Comparison of ENCODE assay signal across 8 cellular contexts in genomic region chr2:233928594-233929351, GRCh38. TPM values are rescaled to one million over a fixed set of nuclear protein-coding genes. Genes with fewer than 3 reads are reported as not detected.
DNase-seq lines count a peak whose midpoint lies in the region; TF ChIP-seq lines count a peak whose summit lies in the region.

No MANE protein-coding gene starts in this region.

- no peaks in the 10 kb centered on the region for H3K9me3 Mint-ChIP-seq in activated CD4-positive, alpha-beta T cell treated with anti-CD3 and anti-CD28 coated beads, Interleukin-2, amount 10 ng/mL, durations not matched to agents 7 days and 5 days

- H2AFZ ChIP-seq in osteoblast (ENCODE audit: low read length) = no peak overlapping the region

- H3K27ac ChIP-seq in osteoblast (ENCODE audit: low read depth, low read length) = no peak overlapping the region
- H3K27ac ChIP-seq in esophagus squamous epithelium = no peak overlapping the region

- no peak overlapping the region for H3K27ac Mint-ChIP-seq in activated CD4-positive, alpha-beta T cell treated with anti-CD3 and anti-CD28 coated beads, Interleukin-2, amount 10 ng/mL, durations not matched to agents 7 days and 5 days

- TF ChIP-seq CTCF in astrocyte of the cerebellum (IDR thresholded peaks at IDR 0.05; ENCODE audit: low read depth, low read length, missing control alignments) (peak; percentile 56), osteoblast (IDR thresholded peaks at IDR 0.05; ENCODE audit: extremely low read depth, low read depth, low read length) (peak; percentile 72), esophagus squamous epithelium (IDR thresholded peaks at IDR 0.05) (peak in 2 of 6 experiments; percentile 17 to 36)

- H3K4me2 ChIP-seq in osteoblast (ENCODE audit: insufficient read depth, low read length) = no peak overlapping the region

- no peaks in the 10 kb centered on the region for H3K4me1 ChIP-seq in osteoblast (ENCODE audit: insufficient read depth, low read length)
- peaks cover 0 to 5% (median 4%) of the 10 kb centered on the region in 3 donors for H3K4me1 ChIP-seq in esophagus squamous epithelium

- H3K36me3 ChIP-seq in osteoblast (ENCODE audit: insufficient read depth, low read length) = no peaks in the 10 kb centered on the region
- H3K36me3 ChIP-seq in esophagus squamous epithelium = no peaks in the 10 kb centered on the region

- no peaks in the 10 kb centered on the region for H3K79me2 ChIP-seq in osteoblast (ENCODE audit: insufficient read depth, low read length)

- no peaks in the 10 kb centered on the region for H3K9me3 ChIP-seq in osteoblast (ENCODE audit: low read depth, low read length)
- no peaks in the 10 kb centered on the region for H3K9me3 ChIP-seq in esophagus squamous epithelium

- H3K4me1 Mint-ChIP-seq in activated CD4-positive, alpha-beta T cell treated with anti-CD3 and anti-CD28 coated beads, Interleukin-2, amount 10 ng/mL, durations not matched to agents 7 days and 5 days = no peaks in the 10 kb centered on the region

- H3K4me3 ChIP-seq in astrocyte of the cerebellum (ENCODE audit: low read depth, low read length) = no peak overlapping the region
- H3K4me3 ChIP-seq in osteoblast (ENCODE audit: insufficient read depth, low read length) = no peak overlapping the region
- no peak overlapping the region for H3K4me3 ChIP-seq in esophagus squamous epithelium

- in situ Hi-C loops in astrocyte of the cerebellum (cut with HindIII; ENCODE audit: low sequenced_read_pairs) = no loop called here

- peak; percentile 29 for DNase-seq in activated CD4-positive, alpha-beta T cell treated with anti-CD3 and anti-CD28 coated beads, Interleukin-2, amount 10 ng/mL, durations not matched to agents 7 days and 5 days
- DNase-seq in activated CD4-positive, alpha-beta T cell treated with anti-CD3 and anti-CD28 coated beads, Interleukin-2, amount 50 U/mL, for 4 hours = no peak
- peak; percentile 22 for DNase-seq in LoVo (ENCODE audit: low spot score)
- no peak for DNase-seq in astrocyte of the cerebellum (ENCODE audit: low read depth)
- no peak for DNase-seq in osteoblast (ENCODE audit: insufficient read length, low spot score, missing footprints)
- no peak for DNase-seq in activated effector memory CD4-positive, alpha-beta T cell treated with anti-CD3 and anti-CD28 coated beads, Interleukin-2, amount 50 U/mL, for 16 hours
- no peak for DNase-seq in central memory CD4-positive, alpha-beta T cell
- no peak for DNase-seq in esophagus squamous epithelium (lab: John Stamatoyannopoulos, UW)

- peaks cover 31% of the 10 kb centered on the region for H3K27me3 ChIP-seq in osteoblast (ENCODE audit: insufficient read depth, low read length)
- peaks cover 0 to 54% (median 0%) of the 10 kb centered on the region in 4 donors for H3K27me3 ChIP-seq in esophagus squamous epithelium

- POLR2A ChIA-PET in activated CD4-positive, alpha-beta T cell treated with anti-CD3 and anti-CD28 coated beads, Interleukin-2, amount 10 ng/mL, durations not matched to agents 7 days and 5 days (lab: Charles Lee) = no interaction called here

- no peak for TF ChIP-seq POLR2A in esophagus squamous epithelium (IDR thresholded peaks at IDR 0.05)

- WGBS in esophagus squamous epithelium, 2 donors = 42 to 45% methylated on average over 7 of the region's 7 CpGs

- intact Hi-C loops in esophagus squamous epithelium (cut with DNase I) = no loop called here

- H4K20me1 ChIP-seq in osteoblast (ENCODE audit: insufficient read depth, low read length) = no peaks in the 10 kb centered on the region

- CTCF ChIA-PET in activated CD4-positive, alpha-beta T cell treated with anti-CD3 and anti-CD28 coated beads, Interleukin-2, amount 10 ng/mL, durations not matched to agents 7 days and 5 days (lab: Charles Lee) = interaction anchor here (0.8 kb wide), 1 partner anchor 15 kb away, joined by 3 read pairs; no protein-coding TSS in a partner anchor

- no peaks in the 10 kb centered on the region for H3K36me3 Mint-ChIP-seq in activated CD4-positive, alpha-beta T cell treated with anti-CD3 and anti-CD28 coated beads, Interleukin-2, amount 10 ng/mL, durations not matched to agents 7 days and 5 days (ENCODE audit: low read depth)

- no peak overlapping the region for H3K4me3 Mint-ChIP-seq in activated CD4-positive, alpha-beta T cell treated with anti-CD3 and anti-CD28 coated beads, Interleukin-2, amount 10 ng/mL, durations not matched to agents 7 days and 5 days

- H3K27me3 Mint-ChIP-seq in activated CD4-positive, alpha-beta T cell treated with anti-CD3 and anti-CD28 coated beads, Interleukin-2, amount 10 ng/mL, durations not matched to agents 7 days and 5 days = peaks cover 22% of the 10 kb centered on the region

RNA-seq across cellular contexts. Expression of gene TRPM8, which starts 11.6 kb away (rescaled TPM):
- total RNA-seq in activated CD4-positive, alpha-beta T cell treated with anti-CD3 and anti-CD28 coated beads, Interleukin-2, amount 10 ng/mL, durations not matched to agents 7 days and 5 days = not detected
- total RNA-seq in osteoblast (not detected in 2 replicates), esophagus squamous epithelium (not detected)

Comparison
In these comparisons a context has a peak if more than half of its experiments do, and no peak if none do; other contexts are left out.
1. DNase-seq: peak in activated CD4-positive, alpha-beta T cell treated with anti-CD3 and anti-CD28 coated beads, Interleukin-2, amount 10 ng/mL, durations not matched to agents 7 days and 5 days (single experiment) and LoVo (single experiment); none in activated CD4-positive, alpha-beta T cell treated with anti-CD3 and anti-CD28 coated beads, Interleukin-2, amount 50 U/mL, for 4 hours (0 of 2), astrocyte of the cerebellum (single experiment), osteoblast (single experiment), activated effector memory CD4-positive, alpha-beta T cell treated with anti-CD3 and anti-CD28 coated beads, Interleukin-2, amount 50 U/mL, for 16 hours (single experiment), central memory CD4-positive, alpha-beta T cell (single experiment) and esophagus squamous epithelium (single experiment).